In genomic region chr7:1666779-1667565, GRCh38 we compare ENCODE assay signal across 9 cellular contexts. TPM values are rescaled to one million over a fixed set of nuclear protein-coding genes. Genes with fewer than 3 reads are reported as not detected.
A peak's percentile ranks its signal among the peaks of the same experiment; 100 is the strongest.
DNase-seq lines count a peak whose midpoint lies in the region; ATAC-seq and TF ChIP-seq lines count a peak whose summit lies in the region.
"Had no signal": no experiment of that assay in that cellular context is flagged by ENCODE, and none has a peak within 500 bp of the region (broad histone marks: within the 10 kb centered on the region; RNA-seq: fewer than 3 reads in every experiment).

No MANE protein-coding gene starts in this region.

- no peaks in the 10 kb centered on the region for H3K36me3 ChIP-seq in left ventricle myocardium inferior
- no peaks in the 10 kb centered on the region for H3K36me3 ChIP-seq in sigmoid colon
- no peaks in the 10 kb centered on the region for H3K36me3 ChIP-seq in Karpas-422 (ENCODE audit: insufficient read depth, low read length)

- H3K4me3 ChIP-seq in WI38 (ENCODE audit: low read depth, low read length) (peak overlapping the region; percentile 12; the same call in 1 of the 2 replicates), left ventricle myocardium inferior (peak overlapping the region; percentile 82), sigmoid colon (peak overlapping the region; percentile 8 to 57 (median 49)), Karpas-422 (ENCODE audit: low read length) (no peak overlapping the region)

- 1 to 2% methylated on average over 79 of the region's 79 CpGs for WGBS in sigmoid colon, 2 donors

- no peak overlapping the region for H3K4me2 ChIP-seq in Karpas-422 (ENCODE audit: low read depth, low read length, poor library complexity, severe bottlenecking)

- no peak for TF ChIP-seq POLR2A in sigmoid colon (IDR thresholded peaks at IDR 0.05)

- H3K4me1 ChIP-seq in left ventricle myocardium inferior (peaks cover 75% of the 10 kb centered on the region), sigmoid colon (peaks cover 0 to 59% (median 58%) of the 10 kb centered on the region in 4 donors), Karpas-422 (ENCODE audit: low read length) (no peaks in the 10 kb centered on the region)

- TF ChIP-seq CTCF in WI38 (IDR thresholded peaks at IDR 0.05; ENCODE audit: low read depth, low read length), result no peak
- TF ChIP-seq CTCF in left ventricle myocardium inferior (IDR thresholded peaks at IDR 0.05; ENCODE audit: borderline replicate concordance), result no peak
- no peak for TF ChIP-seq CTCF in sigmoid colon (IDR thresholded peaks at IDR 0.05)

- DNase-seq in ELR (ENCODE audit: low read depth), result peak; percentile 27
- no peak for DNase-seq in left ventricle myocardium inferior
- peak; percentile 36 for DNase-seq in sigmoid colon
- no peak for DNase-seq in pons (ENCODE audit: low spot score)
- no peak for DNase-seq in Karpas-422

- H4K20me1 ChIP-seq in Karpas-422 (ENCODE audit: insufficient read depth, low read depth, low read length), result no peaks in the 10 kb centered on the region

- H3K9me2 ChIP-seq in Karpas-422 (replicated peaks; ENCODE audit: insufficient read depth, low read length), result no peaks in the 10 kb centered on the region

- H3K79me2 ChIP-seq in Karpas-422 (ENCODE audit: low read length), result no peaks in the 10 kb centered on the region

- H2AFZ ChIP-seq in Karpas-422 (ENCODE audit: low read length), result no peak overlapping the region

- H3K27ac ChIP-seq in left ventricle myocardium inferior (replicated peaks) (peak overlapping the region; percentile 87), sigmoid colon (no peak overlapping the region), Karpas-422 (ENCODE audit: low read length) (no peak overlapping the region)
- H3K27ac ChIP-seq: KMS-11 had no signal

- TF ChIP-seq EP300 in sigmoid colon (IDR thresholded peaks at IDR 0.05), result no peak

- H3K27me3 ChIP-seq in left ventricle myocardium inferior (ENCODE audit: low read depth), result peaks cover 93% of the 10 kb centered on the region
- H3K27me3 ChIP-seq in sigmoid colon, result peaks cover 76 to 98% (median 97%) of the 10 kb centered on the region in 3 donors
- no peaks in the 10 kb centered on the region for H3K27me3 ChIP-seq in Karpas-422 (ENCODE audit: low read length)

- no peak for ATAC-seq in GM21717 (IDR thresholded peaks at IDR 0.05; ENCODE audit: unreplicated experiment)
- no peak for ATAC-seq in GM18511 (IDR thresholded peaks at IDR 0.05; ENCODE audit: unreplicated experiment)

- intact Hi-C loops in left ventricle myocardium inferior (cut with micrococcal nuclease), result no loop called here
- intact Hi-C loops in sigmoid colon (cut with DNase I), result loop anchor here (5.0 kb wide), 1 partner anchor 680 kb away; no protein-coding TSS in a partner anchor

- H3K9me3 ChIP-seq in left ventricle myocardium inferior (replicated peaks), result no peaks in the 10 kb centered on the region
- H3K9me3 ChIP-seq in sigmoid colon, result no peaks in the 10 kb centered on the region
- no peaks in the 10 kb centered on the region for H3K9me3 ChIP-seq in Karpas-422 (ENCODE audit: low read length)

- H3K9ac ChIP-seq in Karpas-422 (ENCODE audit: low read length), result no peak overlapping the region
- H3K9ac ChIP-seq: KMS-11 had no signal

RNA-seq across cellular contexts. Expression of gene ELFN1, which starts 3.1 kb away (rescaled TPM):
- total RNA-seq in left ventricle myocardium inferior (10.5 TPM), sigmoid colon (under 1 TPM; 0.33 to 0.55 (median 0.45) TPM)
- polyA plus RNA-seq in sigmoid colon, result under 1 TPM in 1 of 3 donors, not detected in 2; 0.83 TPM
- total RNA-seq in Karpas-422 (2014; rRNA removed; shearing (Covaris generic); ENCODE audit: low replicate concordance), result not detected in 2 replicates

Comparison
In these comparisons a context has a peak if more than half of its experiments do, and no peak if none do; other contexts are left out.
1. DNase-seq: peak in ELR (single experiment) and sigmoid colon (single experiment); none in left ventricle myocardium inferior (single experiment), pons (single experiment) and Karpas-422 (single experiment).